In genomic region chr2:26519396-26519991, GRCh38 we compare ENCODE assay signal across 26 cellular contexts. TPM values are rescaled to one million over a fixed set of nuclear protein-coding genes. Genes with fewer than 3 reads are reported as not detected.
DNase-seq lines count a peak whose midpoint lies in the region; ATAC-seq, FAIRE-seq and TF ChIP-seq lines count a peak whose summit lies in the region.
"Had no signal": no experiment of that assay in that cellular context is flagged by ENCODE, and none has a peak within 500 bp of the region (broad histone marks: within the 10 kb centered on the region; RNA-seq: fewer than 3 reads in every experiment).

No MANE protein-coding gene starts in this region.

- no peak overlapping the region for H3K18ac ChIP-seq in mesendoderm (ENCODE audit: low read length)

- no peaks in the 10 kb centered on the region for H3K4me1 ChIP-seq in mesendoderm (ENCODE audit: control insufficient read depth, low read depth, low read length)
- H3K4me1 ChIP-seq: psoas muscle, suprapubic skin, uterus had no signal

- H3K4me2 ChIP-seq in mesendoderm (ENCODE audit: low read length): no peak overlapping the region
- H3K4me2 ChIP-seq: hepatocyte had no signal

- no peak overlapping the region for H3K27ac Mint-ChIP-seq in activated CD8-positive, alpha-beta memory T cell treated with anti-CD3 and anti-CD28 coated beads, Interleukin-2, amount 10 ng/mL, durations not matched to agents 7 days and 5 days
- H3K27ac Mint-ChIP-seq in activated CD8-positive, alpha-beta T cell treated with anti-CD3 and anti-CD28 coated beads for 36 hours: no peak overlapping the region
- H3K27ac Mint-ChIP-seq: activated B cell treated with CpG ODN at 0.5 μM for 24 hours had no signal

- no peak overlapping the region for H2BK15ac ChIP-seq in mesendoderm (replicated peaks; ENCODE audit: low read depth)

- H2BK5ac ChIP-seq in mesendoderm (ENCODE audit: low read length): no peak overlapping the region

- ATAC-seq in activated CD8-positive, alpha-beta memory T cell treated with anti-CD3 and anti-CD28 coated beads, Interleukin-2, amount 10 ng/mL, durations not matched to agents 7 days and 5 days: peak; percentile 56
- ATAC-seq in activated CD8-positive, alpha-beta T cell treated with anti-CD3 and anti-CD28 coated beads for 36 hours: peak; percentile 86
- no peak for ATAC-seq in GM18498 (IDR thresholded peaks at IDR 0.05; ENCODE audit: unreplicated experiment)
- ATAC-seq in HG03135 (IDR thresholded peaks at IDR 0.05; ENCODE audit: unreplicated experiment): no peak
- ATAC-seq: psoas muscle had no signal

- intact Hi-C loops in activated CD8-positive, alpha-beta T cell treated with anti-CD3 and anti-CD28 coated beads for 36 hours (cut with micrococcal nuclease): no loop called here

- H3K23ac ChIP-seq in mesendoderm (ENCODE audit: low read length): no peak overlapping the region

- no peak for TF ChIP-seq POLR2A in H54 (IDR thresholded peaks at IDR 0.05; ENCODE audit: low read depth, low read length)

- peaks cover 23% of the 10 kb centered on the region for H3K27me3 Mint-ChIP-seq in activated CD8-positive, alpha-beta memory T cell treated with anti-CD3 and anti-CD28 coated beads, Interleukin-2, amount 10 ng/mL, durations not matched to agents 7 days and 5 days
- H3K27me3 Mint-ChIP-seq in activated CD8-positive, alpha-beta T cell treated with anti-CD3 and anti-CD28 coated beads for 36 hours: no peaks in the 10 kb centered on the region

- no peak for TF ChIP-seq CTCF in activated CD8-positive, alpha-beta T cell treated with anti-CD3 and anti-CD28 coated beads for 36 hours (IDR thresholded peaks at IDR 0.05)

- H3K4me3 Mint-ChIP-seq in activated CD8-positive, alpha-beta memory T cell treated with anti-CD3 and anti-CD28 coated beads, Interleukin-2, amount 10 ng/mL, durations not matched to agents 7 days and 5 days: no peak overlapping the region
- no peak overlapping the region for H3K4me3 Mint-ChIP-seq in activated CD8-positive, alpha-beta T cell treated with anti-CD3 and anti-CD28 coated beads for 36 hours
- H3K4me3 Mint-ChIP-seq: activated B cell treated with CpG ODN at 0.5 μM for 24 hours had no signal

- H2BK120ac ChIP-seq in mesendoderm (ENCODE audit: low read depth, low read length): no peak overlapping the region

- H3K36me3 Mint-ChIP-seq in activated CD8-positive, alpha-beta memory T cell treated with anti-CD3 and anti-CD28 coated beads, Interleukin-2, amount 10 ng/mL, durations not matched to agents 7 days and 5 days: no peaks in the 10 kb centered on the region
- no peaks in the 10 kb centered on the region for H3K36me3 Mint-ChIP-seq in activated CD8-positive, alpha-beta T cell treated with anti-CD3 and anti-CD28 coated beads for 36 hours (ENCODE audit: low read depth)

- no peak overlapping the region for H3K4ac ChIP-seq in mesendoderm (ENCODE audit: low read depth, low read length)

- POLR2A ChIA-PET in activated CD8-positive, alpha-beta T cell treated with anti-CD3 and anti-CD28 coated beads for 36 hours (lab: Charles Lee): interaction anchor here (0.7 kb wide), 1 partner anchor 19 kb away, joined by 3 read pairs; no protein-coding TSS in a partner anchor

- H3K4me1 Mint-ChIP-seq in activated CD8-positive, alpha-beta memory T cell treated with anti-CD3 and anti-CD28 coated beads, Interleukin-2, amount 10 ng/mL, durations not matched to agents 7 days and 5 days: peaks cover 11% of the 10 kb centered on the region
- peaks cover 14% of the 10 kb centered on the region for H3K4me1 Mint-ChIP-seq in activated CD8-positive, alpha-beta T cell treated with anti-CD3 and anti-CD28 coated beads for 36 hours (ENCODE audit: low read depth)
- H3K4me1 Mint-ChIP-seq: activated B cell treated with CpG ODN at 0.5 μM for 24 hours had no signal

- CTCF ChIA-PET in activated CD8-positive, alpha-beta memory T cell treated with anti-CD3 and anti-CD28 coated beads, Interleukin-2, amount 10 ng/mL, durations not matched to agents 7 days and 5 days (lab: Charles Lee): interaction anchor here (1.4 to 1.7 kb wide), 2 partner anchors 10 to 50 kb away, joined by 3 to 4 read pairs; no protein-coding TSS in a partner anchor
- CTCF ChIA-PET in activated CD8-positive, alpha-beta T cell treated with anti-CD3 and anti-CD28 coated beads for 36 hours (lab: Charles Lee): interaction anchor here (0.9 to 2.8 kb wide), 5 partner anchors 15 to 86 kb away, joined by 3 to 30 read pairs (median 5); no protein-coding TSS in a partner anchor

- no peak overlapping the region for H4K5ac ChIP-seq in mesendoderm (ENCODE audit: low read length)

- no peaks in the 10 kb centered on the region for H3K36me3 ChIP-seq in mesendoderm (ENCODE audit: control insufficient read depth, insufficient read depth, low read length)
- H3K36me3 ChIP-seq: neutrophil, suprapubic skin, uterus had no signal

- no peak for FAIRE-seq in H54 (lab: Jason Lieb, UNC)

- no peak overlapping the region for H3K56ac ChIP-seq in mesendoderm (ENCODE audit: low read length)

- no peak overlapping the region for H4K8ac ChIP-seq in mesendoderm (ENCODE audit: low read depth, low read length)

- H3K27me3 ChIP-seq in mesendoderm (ENCODE audit: insufficient read depth, low read length, poor library complexity): no peaks in the 10 kb centered on the region
- H3K27me3 ChIP-seq: uterus had no signal

- no peaks in the 10 kb centered on the region for H3K9me3 Mint-ChIP-seq in activated CD8-positive, alpha-beta memory T cell treated with anti-CD3 and anti-CD28 coated beads, Interleukin-2, amount 10 ng/mL, durations not matched to agents 7 days and 5 days (ENCODE audit: low read depth)
- no peaks in the 10 kb centered on the region for H3K9me3 Mint-ChIP-seq in activated CD8-positive, alpha-beta T cell treated with anti-CD3 and anti-CD28 coated beads for 36 hours
- H3K9me3 Mint-ChIP-seq: activated B cell treated with CpG ODN at 0.5 μM for 24 hours had no signal

- H3K79me2 ChIP-seq in mesendoderm (ENCODE audit: control insufficient read depth, insufficient read depth, low read length): no peaks in the 10 kb centered on the region
- H3K79me2 ChIP-seq: hepatocyte had no signal

- H3K9ac ChIP-seq in mesendoderm (ENCODE audit: low read length): no peak overlapping the region

- no peak for DNase-seq in activated CD8-positive, alpha-beta memory T cell treated with anti-CD3 and anti-CD28 coated beads, Interleukin-2, amount 10 ng/mL, durations not matched to agents 7 days and 5 days
- DNase-seq in activated CD8-positive, alpha-beta memory T cell treated with anti-CD3 and anti-CD28 coated beads, Interleukin-2, amount 50 U/mL, for 4 hours: no peak
- peak; percentile 35 for DNase-seq in Daoy (ENCODE audit: low read depth)
- peak; percentile 12 for DNase-seq in activated CD8-positive, alpha-beta T cell treated with anti-CD3 and anti-CD28 coated beads for 36 hours
- peak; percentile 53 for DNase-seq in mesendoderm
- DNase-seq in H54 (ENCODE audit: insufficient read length, low spot score): no peak
- DNase-seq: activated B cell treated with CpG ODN at 0.5 μM for 24 hours; activated effector memory CD4-positive, alpha-beta T cell treated with anti-CD3 and anti-CD28 coated beads, Interleukin-2, amount 50 U/mL, for 16 hours; effector CD4-positive, alpha-beta T cell; erythroblast; foreskin fibroblast; Karpas-422; NCI-H1092; NCI-H187 treated with DMSO at 0.1 percent for 48 hours; NCI-H69; psoas muscle; T1000; uterus had no signal

- WGBS in mesendoderm (ENCODE audit: extremely low coverage, insufficient coverage, low lambda C conversion rate): no CpG with 5 or more reads among the region's 7 CpGs

- no peaks in the 10 kb centered on the region for H3K79me1 ChIP-seq in mesendoderm (ENCODE audit: low read length)

- H2AK5ac ChIP-seq in mesendoderm (ENCODE audit: low read length): no peak overlapping the region

- H3K27ac ChIP-seq in mesendoderm (ENCODE audit: low read depth, low read length): no peak overlapping the region
- H3K27ac ChIP-seq: hepatocyte, neutrophil, psoas muscle, suprapubic skin, uterus had no signal

- H3K4me3 ChIP-seq in mesendoderm (ENCODE audit: low read length): no peak overlapping the region
- H3K4me3 ChIP-seq: hepatocyte, psoas muscle, suprapubic skin, uterus had no signal

RNA-seq across cellular contexts. Expression of gene OTOF, which starts 41.6 kb away (rescaled TPM):
- 100 to 1,000 TPM in 1 of 2 experiments, 10 to 100 TPM in 1; 35.1 to 115 TPM for total RNA-seq in activated CD8-positive, alpha-beta memory T cell treated with anti-CD3 and anti-CD28 coated beads, Interleukin-2, amount 10 ng/mL, durations not matched to agents 7 days and 5 days
- total RNA-seq in Daoy (2014; rRNA removed; shearing (Covaris generic)): not detected in 2 replicates
- total RNA-seq in activated CD8-positive, alpha-beta T cell treated with anti-CD3 and anti-CD28 coated beads for 36 hours: under 1 TPM; 0.60 to 0.81 TPM
- 0.10 TPM for polyA plus RNA-seq in mesendoderm (2013, experiment 1 of 2)
- polyA plus RNA-seq in mesendoderm (2013, experiment 2 of 2): 0.04 TPM
- total RNA-seq: activated B cell treated with CpG ODN at 0.5 μM for 24 hours, chondrocyte, H4, HT1080 had no signal

Comparison
In these comparisons a context has a peak if more than half of its experiments do, and no peak if none do; other contexts are left out.
1. ATAC-seq: peak in activated CD8-positive, alpha-beta memory T cell treated with anti-CD3 and anti-CD28 coated beads, Interleukin-2, amount 10 ng/mL, durations not matched to agents 7 days and 5 days (single experiment) and activated CD8-positive, alpha-beta T cell treated with anti-CD3 and anti-CD28 coated beads for 36 hours (single experiment); none in GM18498 (single experiment) and HG03135 (single experiment).
2. DNase-seq: peak in Daoy (single experiment), activated CD8-positive, alpha-beta T cell treated with anti-CD3 and anti-CD28 coated beads for 36 hours (single experiment) and mesendoderm (single experiment); none in activated CD8-positive, alpha-beta memory T cell treated with anti-CD3 and anti-CD28 coated beads, Interleukin-2, amount 10 ng/mL, durations not matched to agents 7 days and 5 days (single experiment), activated CD8-positive, alpha-beta memory T cell treated with anti-CD3 and anti-CD28 coated beads, Interleukin-2, amount 50 U/mL, for 4 hours (single experiment) and H54 (single experiment).
3. RNA of gene OTOF, which starts 41.6 kb away (total RNA-seq): 35.1 to 115 TPM in activated CD8-positive, alpha-beta memory T cell treated with anti-CD3 and anti-CD28 coated beads, Interleukin-2, amount 10 ng/mL, durations not matched to agents 7 days and 5 days; 0.60 to 0.81 TPM in activated CD8-positive, alpha-beta T cell treated with anti-CD3 and anti-CD28 coated beads for 36 hours and not detected in Daoy; every median in the first group is over 10 times any median in the second.